ENCODE assay signal across 1 cellular context in the genomic region with DNA sequence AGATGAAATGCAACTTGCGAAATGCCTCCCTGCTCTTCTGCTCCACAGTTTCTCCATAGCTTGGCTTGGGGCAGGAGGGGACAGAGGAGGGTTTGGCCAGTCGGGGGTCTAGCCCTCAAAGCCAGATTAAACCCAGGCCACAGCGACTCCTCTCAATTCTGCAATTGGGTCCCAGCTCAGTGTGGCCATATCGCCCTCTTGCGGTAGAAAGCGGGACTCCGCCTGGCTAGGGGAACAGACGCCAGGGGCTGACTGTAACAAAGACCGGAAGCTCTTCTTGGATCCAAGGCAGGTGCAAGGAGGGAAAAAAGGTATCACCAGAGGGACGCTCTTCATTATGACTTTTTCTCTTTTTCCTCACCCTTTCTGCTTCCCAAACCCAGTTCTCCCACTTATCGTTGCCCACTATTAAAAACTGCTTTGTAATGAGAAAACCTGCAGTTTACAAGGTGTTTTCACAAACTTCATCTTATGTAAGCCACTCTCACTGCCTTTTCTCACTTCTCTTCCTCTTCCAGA.
TF ChIP-seq lines count a peak whose summit lies in the region.

No MANE protein-coding gene starts in this region.

TF ChIP-seq in HepG2, 621 proteins besides CTCF, POLR2A, EP300 and RAD21 (continued from another document and continues in another):
- TF ChIP-seq, protein P1, sequence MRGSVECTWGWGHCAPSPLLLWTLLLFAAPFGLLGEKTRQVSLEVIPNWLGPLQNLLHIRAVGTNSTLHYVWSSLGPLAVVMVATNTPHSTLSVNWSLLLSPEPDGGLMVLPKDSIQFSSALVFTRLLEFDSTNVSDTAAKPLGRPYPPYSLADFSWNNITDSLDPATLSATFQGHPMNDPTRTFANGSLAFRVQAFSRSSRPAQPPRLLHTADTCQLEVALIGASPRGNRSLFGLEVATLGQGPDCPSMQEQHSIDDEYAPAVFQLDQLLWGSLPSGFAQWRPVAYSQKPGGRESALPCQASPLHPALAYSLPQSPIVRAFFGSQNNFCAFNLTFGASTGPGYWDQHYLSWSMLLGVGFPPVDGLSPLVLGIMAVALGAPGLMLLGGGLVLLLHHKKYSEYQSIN (CRISPR knock-in tag; IDR thresholded peaks at IDR 0.05; ENCODE audit: borderline replicate concordance) = no peak
- TF ChIP-seq, protein P2, sequence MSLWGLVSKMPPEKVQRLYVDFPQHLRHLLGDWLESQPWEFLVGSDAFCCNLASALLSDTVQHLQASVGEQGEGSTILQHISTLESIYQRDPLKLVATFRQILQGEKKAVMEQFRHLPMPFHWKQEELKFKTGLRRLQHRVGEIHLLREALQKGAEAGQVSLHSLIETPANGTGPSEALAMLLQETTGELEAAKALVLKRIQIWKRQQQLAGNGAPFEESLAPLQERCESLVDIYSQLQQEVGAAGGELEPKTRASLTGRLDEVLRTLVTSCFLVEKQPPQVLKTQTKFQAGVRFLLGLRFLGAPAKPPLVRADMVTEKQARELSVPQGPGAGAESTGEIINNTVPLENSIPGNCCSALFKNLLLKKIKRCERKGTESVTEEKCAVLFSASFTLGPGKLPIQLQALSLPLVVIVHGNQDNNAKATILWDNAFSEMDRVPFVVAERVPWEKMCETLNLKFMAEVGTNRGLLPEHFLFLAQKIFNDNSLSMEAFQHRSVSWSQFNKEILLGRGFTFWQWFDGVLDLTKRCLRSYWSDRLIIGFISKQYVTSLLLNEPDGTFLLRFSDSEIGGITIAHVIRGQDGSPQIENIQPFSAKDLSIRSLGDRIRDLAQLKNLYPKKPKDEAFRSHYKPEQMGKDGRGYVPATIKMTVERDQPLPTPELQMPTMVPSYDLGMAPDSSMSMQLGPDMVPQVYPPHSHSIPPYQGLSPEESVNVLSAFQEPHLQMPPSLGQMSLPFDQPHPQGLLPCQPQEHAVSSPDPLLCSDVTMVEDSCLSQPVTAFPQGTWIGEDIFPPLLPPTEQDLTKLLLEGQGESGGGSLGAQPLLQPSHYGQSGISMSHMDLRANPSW (CRISPR knock-in tag; IDR thresholded peaks at IDR 0.05; ENCODE audit: borderline replicate concordance) = 0 out of 2 replicates have a peak, but pooled peaks have one; percentile 27
- TF ChIP-seq, protein P3, sequence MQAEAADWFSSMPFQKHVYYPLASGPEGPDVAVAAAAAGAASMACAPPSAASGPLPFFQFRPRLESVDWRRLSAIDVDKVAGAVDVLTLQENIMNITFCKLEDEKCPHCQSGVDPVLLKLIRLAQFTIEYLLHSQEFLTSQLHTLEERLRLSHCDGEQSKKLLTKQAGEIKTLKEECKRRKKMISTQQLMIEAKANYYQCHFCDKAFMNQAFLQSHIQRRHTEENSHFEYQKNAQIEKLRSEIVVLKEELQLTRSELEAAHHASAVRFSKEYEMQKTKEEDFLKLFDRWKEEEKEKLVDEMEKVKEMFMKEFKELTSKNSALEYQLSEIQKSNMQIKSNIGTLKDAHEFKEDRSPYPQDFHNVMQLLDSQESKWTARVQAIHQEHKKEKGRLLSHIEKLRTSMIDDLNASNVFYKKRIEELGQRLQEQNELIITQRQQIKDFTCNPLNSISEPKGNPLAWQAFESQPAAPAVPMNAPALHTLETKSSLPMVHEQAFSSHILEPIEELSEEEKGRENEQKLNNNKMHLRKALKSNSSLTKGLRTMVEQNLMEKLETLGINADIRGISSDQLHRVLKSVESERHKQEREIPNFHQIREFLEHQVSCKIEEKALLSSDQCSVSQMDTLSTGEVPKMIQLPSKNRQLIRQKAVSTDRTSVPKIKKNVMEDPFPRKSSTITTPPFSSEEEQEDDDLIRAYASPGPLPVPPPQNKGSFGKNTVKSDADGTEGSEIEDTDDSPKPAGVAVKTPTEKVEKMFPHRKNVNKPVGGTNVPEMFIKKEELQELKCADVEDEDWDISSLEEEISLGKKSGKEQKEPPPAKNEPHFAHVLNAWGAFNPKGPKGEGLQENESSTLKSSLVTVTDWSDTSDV (CRISPR knock-in tag; IDR thresholded peaks at IDR 0.05) = no peak
- TF ChIP-seq SMYD3 (CRISPR knock-in tag; IDR thresholded peaks at IDR 0.05) (no peak), PHF8 (CRISPR knock-in tag; IDR thresholded peaks at IDR 0.05) (0 out of 2 replicates have a peak, but pooled peaks have one; percentile 28), ETV5 (CRISPR knock-in tag; IDR thresholded peaks at IDR 0.05; ENCODE audit: borderline replicate concordance) (peak; percentile 79), ZNF562 (CRISPR knock-in tag; IDR thresholded peaks at IDR 0.05; ENCODE audit: borderline replicate concordance) (no peak), TEAD3 (CRISPR knock-in tag; optimal IDR thresholded peaks at IDR 0.05; ENCODE audit: borderline replicate concordance) (peak; percentile 23), MYNN (CRISPR knock-in tag; IDR thresholded peaks at IDR 0.05; ENCODE audit: low read depth) (0 out of 2 replicates have a peak, but pooled peaks have one; percentile 42), SP2 (CRISPR knock-in tag; IDR thresholded peaks at IDR 0.05) (no peak), MAFG (CRISPR knock-in tag; IDR thresholded peaks at IDR 0.05) (no peak), FOXC1 (CRISPR knock-in tag; IDR thresholded peaks at IDR 0.05; ENCODE audit: borderline replicate concordance) (no peak), SAP130 (CRISPR knock-in tag; IDR thresholded peaks at IDR 0.05; ENCODE audit: low read depth) (peak; percentile 39), GABPB1 (CRISPR knock-in tag; IDR thresholded peaks at IDR 0.05) (peak; percentile 53; the same call in 1 of the 2 replicates), ZNF367 (CRISPR knock-in tag; IDR thresholded peaks at IDR 0.05; ENCODE audit: borderline replicate concordance) (no peak), ZNF33B (CRISPR knock-in tag; IDR thresholded peaks at IDR 0.05) (no peak), MAF1 (CRISPR knock-in tag; IDR thresholded peaks at IDR 0.05; ENCODE audit: borderline replicate concordance) (no peak), STAG1 (CRISPR knock-in tag; IDR thresholded peaks at IDR 0.05) (peak; percentile 96), ERF (CRISPR knock-in tag; IDR thresholded peaks at IDR 0.05) (0 out of 2 replicates have a peak, but pooled peaks have one; percentile 73), ETV6 (CRISPR knock-in tag; conservative IDR thresholded peaks at IDR 0.05) (no peak), KAT8 (CRISPR knock-in tag; IDR thresholded peaks at IDR 0.05) (peak; percentile 60), XRCC5 (optimal IDR thresholded peaks at IDR 0.05; ENCODE audit: low read length) (peak; percentile 90), ATF7-NPFF (CRISPR knock-in tag; IDR thresholded peaks at IDR 0.05; ENCODE audit: low read depth) (no peak), PITX1 (CRISPR knock-in tag; IDR thresholded peaks at IDR 0.05) (peak; percentile 54; the same call in 1 of the 2 replicates), YY1 (IDR thresholded peaks at IDR 0.05; ENCODE audit: insufficient read depth, insufficient replicate concordance, low read depth, low read length) (peak; percentile 43)
- TF ChIP-seq, protein P4, sequence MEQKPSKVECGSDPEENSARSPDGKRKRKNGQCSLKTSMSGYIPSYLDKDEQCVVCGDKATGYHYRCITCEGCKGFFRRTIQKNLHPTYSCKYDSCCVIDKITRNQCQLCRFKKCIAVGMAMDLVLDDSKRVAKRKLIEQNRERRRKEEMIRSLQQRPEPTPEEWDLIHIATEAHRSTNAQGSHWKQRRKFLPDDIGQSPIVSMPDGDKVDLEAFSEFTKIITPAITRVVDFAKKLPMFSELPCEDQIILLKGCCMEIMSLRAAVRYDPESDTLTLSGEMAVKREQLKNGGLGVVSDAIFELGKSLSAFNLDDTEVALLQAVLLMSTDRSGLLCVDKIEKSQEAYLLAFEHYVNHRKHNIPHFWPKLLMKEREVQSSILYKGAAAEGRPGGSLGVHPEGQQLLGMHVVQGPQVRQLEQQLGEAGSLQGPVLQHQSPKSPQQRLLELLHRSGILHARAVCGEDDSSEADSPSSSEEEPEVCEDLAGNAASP (CRISPR knock-in tag; IDR thresholded peaks at IDR 0.05; ENCODE audit: borderline replicate concordance) = 0 out of 2 replicates have a peak, but pooled peaks have one; percentile 49
- TF ChIP-seq, protein P5, sequence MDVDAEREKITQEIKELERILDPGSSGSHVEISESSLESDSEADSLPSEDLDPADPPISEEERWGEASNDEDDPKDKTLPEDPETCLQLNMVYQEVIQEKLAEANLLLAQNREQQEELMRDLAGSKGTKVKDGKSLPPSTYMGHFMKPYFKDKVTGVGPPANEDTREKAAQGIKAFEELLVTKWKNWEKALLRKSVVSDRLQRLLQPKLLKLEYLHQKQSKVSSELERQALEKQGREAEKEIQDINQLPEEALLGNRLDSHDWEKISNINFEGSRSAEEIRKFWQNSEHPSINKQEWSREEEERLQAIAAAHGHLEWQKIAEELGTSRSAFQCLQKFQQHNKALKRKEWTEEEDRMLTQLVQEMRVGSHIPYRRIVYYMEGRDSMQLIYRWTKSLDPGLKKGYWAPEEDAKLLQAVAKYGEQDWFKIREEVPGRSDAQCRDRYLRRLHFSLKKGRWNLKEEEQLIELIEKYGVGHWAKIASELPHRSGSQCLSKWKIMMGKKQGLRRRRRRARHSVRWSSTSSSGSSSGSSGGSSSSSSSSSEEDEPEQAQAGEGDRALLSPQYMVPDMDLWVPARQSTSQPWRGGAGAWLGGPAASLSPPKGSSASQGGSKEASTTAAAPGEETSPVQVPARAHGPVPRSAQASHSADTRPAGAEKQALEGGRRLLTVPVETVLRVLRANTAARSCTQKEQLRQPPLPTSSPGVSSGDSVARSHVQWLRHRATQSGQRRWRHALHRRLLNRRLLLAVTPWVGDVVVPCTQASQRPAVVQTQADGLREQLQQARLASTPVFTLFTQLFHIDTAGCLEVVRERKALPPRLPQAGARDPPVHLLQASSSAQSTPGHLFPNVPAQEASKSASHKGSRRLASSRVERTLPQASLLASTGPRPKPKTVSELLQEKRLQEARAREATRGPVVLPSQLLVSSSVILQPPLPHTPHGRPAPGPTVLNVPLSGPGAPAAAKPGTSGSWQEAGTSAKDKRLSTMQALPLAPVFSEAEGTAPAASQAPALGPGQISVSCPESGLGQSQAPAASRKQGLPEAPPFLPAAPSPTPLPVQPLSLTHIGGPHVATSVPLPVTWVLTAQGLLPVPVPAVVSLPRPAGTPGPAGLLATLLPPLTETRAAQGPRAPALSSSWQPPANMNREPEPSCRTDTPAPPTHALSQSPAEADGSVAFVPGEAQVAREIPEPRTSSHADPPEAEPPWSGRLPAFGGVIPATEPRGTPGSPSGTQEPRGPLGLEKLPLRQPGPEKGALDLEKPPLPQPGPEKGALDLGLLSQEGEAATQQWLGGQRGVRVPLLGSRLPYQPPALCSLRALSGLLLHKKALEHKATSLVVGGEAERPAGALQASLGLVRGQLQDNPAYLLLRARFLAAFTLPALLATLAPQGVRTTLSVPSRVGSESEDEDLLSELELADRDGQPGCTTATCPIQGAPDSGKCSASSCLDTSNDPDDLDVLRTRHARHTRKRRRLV (CRISPR knock-in tag; IDR thresholded peaks at IDR 0.05) = 0 out of 2 replicates have a peak, but pooled peaks have one; percentile 12
- TF ChIP-seq, protein P6, sequence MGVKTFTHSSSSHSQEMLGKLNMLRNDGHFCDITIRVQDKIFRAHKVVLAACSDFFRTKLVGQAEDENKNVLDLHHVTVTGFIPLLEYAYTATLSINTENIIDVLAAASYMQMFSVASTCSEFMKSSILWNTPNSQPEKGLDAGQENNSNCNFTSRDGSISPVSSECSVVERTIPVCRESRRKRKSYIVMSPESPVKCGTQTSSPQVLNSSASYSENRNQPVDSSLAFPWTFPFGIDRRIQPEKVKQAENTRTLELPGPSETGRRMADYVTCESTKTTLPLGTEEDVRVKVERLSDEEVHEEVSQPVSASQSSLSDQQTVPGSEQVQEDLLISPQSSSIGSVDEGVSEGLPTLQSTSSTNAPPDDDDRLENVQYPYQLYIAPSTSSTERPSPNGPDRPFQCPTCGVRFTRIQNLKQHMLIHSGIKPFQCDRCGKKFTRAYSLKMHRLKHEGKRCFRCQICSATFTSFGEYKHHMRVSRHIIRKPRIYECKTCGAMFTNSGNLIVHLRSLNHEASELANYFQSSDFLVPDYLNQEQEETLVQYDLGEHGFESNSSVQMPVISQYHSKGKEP (CRISPR knock-in tag; IDR thresholded peaks at IDR 0.05) = peak; percentile 31; the same call in 1 of the 2 replicates
- TF ChIP-seq, protein P7, sequence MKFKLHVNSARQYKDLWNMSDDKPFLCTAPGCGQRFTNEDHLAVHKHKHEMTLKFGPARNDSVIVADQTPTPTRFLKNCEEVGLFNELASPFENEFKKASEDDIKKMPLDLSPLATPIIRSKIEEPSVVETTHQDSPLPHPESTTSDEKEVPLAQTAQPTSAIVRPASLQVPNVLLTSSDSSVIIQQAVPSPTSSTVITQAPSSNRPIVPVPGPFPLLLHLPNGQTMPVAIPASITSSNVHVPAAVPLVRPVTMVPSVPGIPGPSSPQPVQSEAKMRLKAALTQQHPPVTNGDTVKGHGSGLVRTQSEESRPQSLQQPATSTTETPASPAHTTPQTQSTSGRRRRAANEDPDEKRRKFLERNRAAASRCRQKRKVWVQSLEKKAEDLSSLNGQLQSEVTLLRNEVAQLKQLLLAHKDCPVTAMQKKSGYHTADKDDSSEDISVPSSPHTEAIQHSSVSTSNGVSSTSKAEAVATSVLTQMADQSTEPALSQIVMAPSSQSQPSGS (CRISPR knock-in tag; IDR thresholded peaks at IDR 0.05) = peak; percentile 44; the same call in 1 of the 2 replicates
- TF ChIP-seq, protein P8, sequence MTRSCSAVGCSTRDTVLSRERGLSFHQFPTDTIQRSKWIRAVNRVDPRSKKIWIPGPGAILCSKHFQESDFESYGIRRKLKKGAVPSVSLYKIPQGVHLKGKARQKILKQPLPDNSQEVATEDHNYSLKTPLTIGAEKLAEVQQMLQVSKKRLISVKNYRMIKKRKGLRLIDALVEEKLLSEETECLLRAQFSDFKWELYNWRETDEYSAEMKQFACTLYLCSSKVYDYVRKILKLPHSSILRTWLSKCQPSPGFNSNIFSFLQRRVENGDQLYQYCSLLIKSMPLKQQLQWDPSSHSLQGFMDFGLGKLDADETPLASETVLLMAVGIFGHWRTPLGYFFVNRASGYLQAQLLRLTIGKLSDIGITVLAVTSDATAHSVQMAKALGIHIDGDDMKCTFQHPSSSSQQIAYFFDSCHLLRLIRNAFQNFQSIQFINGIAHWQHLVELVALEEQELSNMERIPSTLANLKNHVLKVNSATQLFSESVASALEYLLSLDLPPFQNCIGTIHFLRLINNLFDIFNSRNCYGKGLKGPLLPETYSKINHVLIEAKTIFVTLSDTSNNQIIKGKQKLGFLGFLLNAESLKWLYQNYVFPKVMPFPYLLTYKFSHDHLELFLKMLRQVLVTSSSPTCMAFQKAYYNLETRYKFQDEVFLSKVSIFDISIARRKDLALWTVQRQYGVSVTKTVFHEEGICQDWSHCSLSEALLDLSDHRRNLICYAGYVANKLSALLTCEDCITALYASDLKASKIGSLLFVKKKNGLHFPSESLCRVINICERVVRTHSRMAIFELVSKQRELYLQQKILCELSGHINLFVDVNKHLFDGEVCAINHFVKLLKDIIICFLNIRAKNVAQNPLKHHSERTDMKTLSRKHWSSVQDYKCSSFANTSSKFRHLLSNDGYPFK (CRISPR knock-in tag; IDR thresholded peaks at IDR 0.05; ENCODE audit: borderline replicate concordance) = peak; percentile 34; the same call in 1 of the 2 replicates
- TF ChIP-seq, protein P9, sequence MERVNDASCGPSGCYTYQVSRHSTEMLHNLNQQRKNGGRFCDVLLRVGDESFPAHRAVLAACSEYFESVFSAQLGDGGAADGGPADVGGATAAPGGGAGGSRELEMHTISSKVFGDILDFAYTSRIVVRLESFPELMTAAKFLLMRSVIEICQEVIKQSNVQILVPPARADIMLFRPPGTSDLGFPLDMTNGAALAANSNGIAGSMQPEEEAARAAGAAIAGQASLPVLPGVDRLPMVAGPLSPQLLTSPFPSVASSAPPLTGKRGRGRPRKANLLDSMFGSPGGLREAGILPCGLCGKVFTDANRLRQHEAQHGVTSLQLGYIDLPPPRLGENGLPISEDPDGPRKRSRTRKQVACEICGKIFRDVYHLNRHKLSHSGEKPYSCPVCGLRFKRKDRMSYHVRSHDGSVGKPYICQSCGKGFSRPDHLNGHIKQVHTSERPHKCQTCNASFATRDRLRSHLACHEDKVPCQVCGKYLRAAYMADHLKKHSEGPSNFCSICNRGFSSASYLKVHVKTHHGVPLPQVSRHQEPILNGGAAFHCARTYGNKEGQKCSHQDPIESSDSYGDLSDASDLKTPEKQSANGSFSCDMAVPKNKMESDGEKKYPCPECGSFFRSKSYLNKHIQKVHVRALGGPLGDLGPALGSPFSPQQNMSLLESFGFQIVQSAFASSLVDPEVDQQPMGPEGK (CRISPR knock-in tag; IDR thresholded peaks at IDR 0.05) = peak; percentile 14; the same call in 1 of the 2 replicates
